ENCODE assay signal across 32 cellular contexts in genomic region chr9:90103771-90104170, GRCh38.
"Had no signal": no experiment of that assay in that cellular context is flagged by ENCODE, and none has a peak within 500 bp of the region (broad histone marks: within the 10 kb centered on the region; RNA-seq: fewer than 3 reads in every experiment).

No MANE protein-coding gene starts in this region.

- H3K27me3 ChIP-seq: Peyer's patch had no signal

- H3K9me3 ChIP-seq: Peyer's patch had no signal

- H3K4me3 ChIP-seq: Peyer's patch had no signal

- DNase-seq: activated CD4-positive, alpha-beta memory T cell treated with anti-CD3 and anti-CD28 coated beads, Interleukin-2, amount 10 ng/mL, durations not matched to agents 7 days and 5 days; activated CD4-positive, alpha-beta T cell treated with anti-CD3 and anti-CD28 coated beads for 1 hour; activated CD4-positive, alpha-beta T cell treated with anti-CD3 and anti-CD28 coated beads for 48 hours; activated CD4-positive, CD25-positive, alpha-beta regulatory T cell; activated CD8-positive, alpha-beta memory T cell treated with anti-CD3 and anti-CD28 coated beads for 24 hours; activated CD8-positive, alpha-beta memory T cell treated with anti-CD3 and anti-CD28 coated beads, Interleukin-2, amount 10 ng/mL, durations not matched to agents 7 days and 5 days; activated CD8-positive, alpha-beta memory T cell treated with anti-CD3 and anti-CD28 coated beads, Interleukin-2, amount 50 U/mL, for 48 hours; activated effector memory CD4-positive, alpha-beta T cell treated with Interleukin-2 at 50 U/mL for 16 hours; activated naive CD4-positive, alpha-beta T cell treated with anti-CD3 and anti-CD28 coated beads, Interleukin-2, amount 10 ng/mL, durations not matched to agents 7 days and 5 days; activated naive CD8-positive, alpha-beta T cell treated with anti-CD3 and anti-CD28 coated beads, Interleukin-2, amount 50 U/mL, for 24 hours; activated T-cell treated with anti-CD3 and anti-CD28 coated beads, Interleukin-2, amount 50 U/mL, for 48 hours; anterior cingulate cortex; central memory CD4-positive, alpha-beta T cell; NCI-H1105; NCI-H1417 treated with DMSO at 0.1 percent for 48 hours; NCI-H187 treated with DMSO at 0.1 percent for 48 hours; NCI-H2081; NCI-H2171 treated with DMSO at 0.1 percent for 48 hours; NCI-H2227 treated with DMSO at 0.1 percent for 48 hours; NCI-H446; NCI-H510A treated with DMSO at 0.1 percent for 48 hours; NCI-H526 treated with DMSO at 0.1 percent for 48 hours; NCI-H774; NK-92 treated with Interleukin-12 subunit alpha and Interleukin-12 subunit beta, amount 100 ng/mL, for 24 hours; PC-3; Peyer's patch; RPMI8226; SHP77 treated with DMSO at 0.1 percent for 48 hours; SW 1271; T-helper 1 cell; T-helper 9 cell; WERI-Rb-1 had no signal

- H3K36me3 ChIP-seq: Peyer's patch, WERI-Rb-1 had no signal
